In the genomic region with DNA sequence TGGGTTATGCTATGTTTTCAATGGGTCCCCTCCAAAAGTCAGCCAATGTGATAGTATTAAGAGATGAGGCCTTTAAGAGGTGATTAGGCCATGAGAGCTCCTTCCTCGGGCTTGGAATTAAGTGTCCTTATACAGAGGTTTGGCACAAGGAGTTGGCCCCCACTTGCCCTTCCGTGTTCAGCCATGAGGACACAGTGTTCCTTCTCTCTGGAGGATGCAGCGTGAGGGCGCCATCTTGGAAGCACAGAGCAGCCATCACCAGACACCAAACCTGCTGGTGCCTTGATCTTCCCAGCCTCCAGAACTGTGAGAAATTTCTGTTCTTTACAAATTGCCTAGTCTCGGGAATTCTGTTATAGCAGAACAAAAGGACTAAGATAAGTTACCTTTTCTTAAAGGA, we compare ENCODE assay signal across 25 cellular contexts. TPM values are rescaled to one million over a fixed set of nuclear protein-coding genes. Genes with fewer than 3 reads are reported as not detected.
"Had no signal": no experiment of that assay in that cellular context is flagged by ENCODE, and none has a peak within 500 bp of the region (broad histone marks: within the 10 kb centered on the region; RNA-seq: fewer than 3 reads in every experiment).

No MANE protein-coding gene starts in this region.

- H3K27ac ChIP-seq: brain microvascular endothelial cell, cardiac muscle cell, WERI-Rb-1 had no signal

- DNase-seq: activated CD4-positive, alpha-beta T cell treated with anti-CD3 and anti-CD28 coated beads for 4 hours; activated CD8-positive, alpha-beta memory T cell treated with anti-CD3 and anti-CD28 coated beads, Interleukin-2, amount 10 ng/mL, durations not matched to agents 7 days and 5 days; activated effector memory CD4-positive, alpha-beta T cell treated with Interleukin-2 at 50 U/mL for 16 hours; activated naive CD4-positive, alpha-beta T cell; activated T-cell treated with anti-CD3 and anti-CD28 coated beads, Interleukin-2, amount 50 U/mL, for 24 hours; brain microvascular endothelial cell; KBM-7; NCI-H1048; NCI-H146; NCI-H1930; NCI-H2107; NCI-H2171 treated with DMSO at 0.1 percent for 48 hours; NCI-H226; NCI-H82; SIG-M5; T-cell; T-helper 2 cell; T1000; WERI-Rb-1 had no signal

- H3K4me3 ChIP-seq: cardiac muscle cell had no signal

- ATAC-seq: activated CD8-positive, alpha-beta memory T cell treated with anti-CD3 and anti-CD28 coated beads, Interleukin-2, amount 10 ng/mL, durations not matched to agents 7 days and 5 days; T-cell had no signal

- H3K36me3 ChIP-seq: brain microvascular endothelial cell, cardiac muscle cell, WERI-Rb-1 had no signal

- H3K27me3 ChIP-seq: brain microvascular endothelial cell, cardiac muscle cell had no signal

RNA-seq across cellular contexts. Expression of a gene that starts 26.9 kb away (rescaled TPM):
- total RNA-seq: activated CD8-positive, alpha-beta memory T cell treated with anti-CD3 and anti-CD28 coated beads, Interleukin-2, amount 10 ng/mL, durations not matched to agents 7 days and 5 days; LHCN-M2; M059J; OCI-LY7; T-cell had no signal

RNA-seq across cellular contexts. Expression of a gene that starts 53.8 kb away (rescaled TPM):
- total RNA-seq: cardiac muscle cell, LHCN-M2, M059J, NCI-H460, RPMI7951 had no signal
- polyA plus RNA-seq: cardiac muscle cell had no signal
